ENCODE assay signal across 12 cellular contexts in genomic region chr5:40405230-40405629, GRCh38.
DNase-seq lines count a peak whose midpoint lies in the region; ATAC-seq, FAIRE-seq and TF ChIP-seq lines count a peak whose summit lies in the region.
"Had no signal": no experiment of that assay in that cellular context is flagged by ENCODE, and none has a peak within 500 bp of the region (broad histone marks: within the 10 kb centered on the region; RNA-seq: fewer than 3 reads in every experiment).

No MANE protein-coding gene starts in this region.

- no peaks in the 10 kb centered on the region for H4K20me1 ChIP-seq in KMS-11 (ENCODE audit: insufficient read depth)
- H4K20me1 ChIP-seq in HepG2 (ENCODE audit: insufficient read depth, low read length): no peaks in the 10 kb centered on the region

- FAIRE-seq in HepG2 (lab: Jason Lieb, UNC): no peak
- FAIRE-seq: D721Med had no signal

- WGBS in HepG2 (ENCODE audit: low lambda C conversion rate): 10% methylated on average over 2 of the region's 2 CpGs

- peaks cover 85% of the 10 kb centered on the region for H3K4me1 Mint-ChIP-seq in activated naive CD8-positive, alpha-beta T cell treated with anti-CD3 and anti-CD28 coated beads, Interleukin-2, amount 50 U/mL, for 24 hours

- peaks cover 33% of the 10 kb centered on the region for H3K4me1 ChIP-seq in KMS-11 (ENCODE audit: low read depth, poor library complexity, severe bottlenecking)
- peaks cover 27% of the 10 kb centered on the region for H3K4me1 ChIP-seq in HepG2 (ENCODE audit: insufficient read depth, low read length)

- peak overlapping the region; percentile 95 for H3K27ac Mint-ChIP-seq in activated naive CD8-positive, alpha-beta T cell treated with anti-CD3 and anti-CD28 coated beads, Interleukin-2, amount 50 U/mL, for 24 hours

- DNase-seq in AG10803 (ENCODE audit: low read depth) (peak; percentile 40), HepG2 (ENCODE audit: low spot score) (no peak), ecto neural progenitor cell (ENCODE audit: low spot score) (no peak), GOT3 (lab: John Stamatoyannopoulos, UW) (no peak)
- no peak for DNase-seq in activated naive CD8-positive, alpha-beta T cell treated with anti-CD3 and anti-CD28 coated beads, Interleukin-2, amount 50 U/mL, for 24 hours
- DNase-seq: activated T-cell treated with anti-CD3 and anti-CD28 coated beads for 4 hours, H7, NCI-H1436 had no signal

- no peak overlapping the region for H3K9ac ChIP-seq in KMS-11
- H3K9ac ChIP-seq in HepG2 (ENCODE audit: insufficient read depth, low read depth, low read length): no peak overlapping the region

- H3K36me3 ChIP-seq in KMS-11 (ENCODE audit: insufficient read depth) (no peaks in the 10 kb centered on the region), HepG2 (replicated peaks in 1 of 2; ENCODE audit: control insufficient read depth in 1 of 2, insufficient read depth in 2 of 2, low read length in 2 of 2) (no peaks in the 10 kb centered on the region)

- H3K4me3 ChIP-seq in AG10803 (ENCODE audit: low read length) (no peak overlapping the region), KMS-11 (IDR thresholded peaks at IDR 0.05; ENCODE audit: insufficient read depth, low read depth, low read length) (no peak overlapping the region), HepG2 (replicated peaks in 1 of 3; ENCODE audit: insufficient read depth in 1 of 3, low read depth in 2 of 3, low read length in 3 of 3) (no peak overlapping the region)

- TF ChIP-seq CTCF in AG10803 (conservative IDR thresholded peaks at IDR 0.05; ENCODE audit: low read length): no peak
- TF ChIP-seq CTCF in KMS-11 (conservative IDR thresholded peaks at IDR 0.05; ENCODE audit: low read depth, low read length): no peak
- TF ChIP-seq CTCF in HepG2 (CRISPR knock-in tag; IDR thresholded peaks at IDR 0.05): no peak

- H3K27me3 Mint-ChIP-seq in activated naive CD8-positive, alpha-beta T cell treated with anti-CD3 and anti-CD28 coated beads, Interleukin-2, amount 50 U/mL, for 24 hours: no peaks in the 10 kb centered on the region

- H3K9me3 Mint-ChIP-seq in activated naive CD8-positive, alpha-beta T cell treated with anti-CD3 and anti-CD28 coated beads, Interleukin-2, amount 50 U/mL, for 24 hours: no peaks in the 10 kb centered on the region

- no peak for ATAC-seq in activated naive CD8-positive, alpha-beta T cell treated with anti-CD3 and anti-CD28 coated beads, Interleukin-2, amount 50 U/mL, for 24 hours
- ATAC-seq in HepG2 (no peak), HG03469 (IDR thresholded peaks at IDR 0.05; ENCODE audit: unreplicated experiment) (no peak), HG02798 (IDR thresholded peaks at IDR 0.05; ENCODE audit: poor library complexity, unreplicated experiment) (no peak)

- H3K27me3 ChIP-seq in KMS-11 (ENCODE audit: insufficient read depth, low read depth) (no peaks in the 10 kb centered on the region), HepG2 (ENCODE audit: control insufficient read depth in 1 of 2, insufficient read depth in 2 of 2, low read length in 2 of 2) (no peaks in the 10 kb centered on the region)

- in situ Hi-C loops in HepG2 (cut with HindIII; ENCODE audit: extremely low pct_ligation_motif_present, low pct_unique_long_range_greater_than_20kb): no loop called here

- no TSS peak for BruUV-seq in HepG2 (replicated peaks; lab: Mats Ljungman, UMichigan)

- H3K36me3 Mint-ChIP-seq in activated naive CD8-positive, alpha-beta T cell treated with anti-CD3 and anti-CD28 coated beads, Interleukin-2, amount 50 U/mL, for 24 hours (ENCODE audit: low read depth): peaks cover 11% of the 10 kb centered on the region

- H2AFZ ChIP-seq in KMS-11 (ENCODE audit: low read depth) (0 out of 2 replicates have a peak overlapping the region, but pooled peaks have one; percentile 59), HepG2 (ENCODE audit: low read length) (no peak overlapping the region)

- no peak for TF ChIP-seq RAD21 in HepG2 (CRISPR knock-in tag; IDR thresholded peaks at IDR 0.05)

- H3K4me3 Mint-ChIP-seq in activated naive CD8-positive, alpha-beta T cell treated with anti-CD3 and anti-CD28 coated beads, Interleukin-2, amount 50 U/mL, for 24 hours: no peak overlapping the region

- no peaks in the 10 kb centered on the region for H3K9me3 ChIP-seq in HepG2 (ENCODE audit: low read length)

- POLR2A ChIA-PET in HepG2 (lab: Yijun Ruan, JAX): no interaction called here

- no peak for TF ChIP-seq POLR2A in HepG2 (IDR thresholded peaks at IDR 0.05; ENCODE audit: insufficient read depth in 1 of 2, low read depth in 2 of 2, low read length in 2 of 2)

- H3K79me2 ChIP-seq in KMS-11 (ENCODE audit: insufficient read depth, low read depth): no peaks in the 10 kb centered on the region
- H3K79me2 ChIP-seq in HepG2 (ENCODE audit: insufficient read depth, low read length): no peaks in the 10 kb centered on the region

- intact Hi-C loops in HepG2 (cut with micrococcal nuclease; ENCODE audit: unreplicated experiment): no loop called here

- CTCF ChIA-PET in HepG2 (lab: Yijun Ruan, JAX; ENCODE audit: low intra/inter-chr PET ratio, low total read pairs): no interaction called here

- H3K27ac ChIP-seq in KMS-11 (no peak overlapping the region), HepG2 (ENCODE audit: extremely low read length, insufficient read depth, low read length) (no peak overlapping the region)

- H3K4me2 ChIP-seq in KMS-11 (peak overlapping the region; percentile 63), HepG2 (ENCODE audit: low read depth, low read length) (no peak overlapping the region)

- TF ChIP-seq EP300 in HepG2 (IDR thresholded peaks at IDR 0.05; ENCODE audit: low read depth in 2 of 2, low read length in 2 of 2) (no peak), HepG2 (CRISPR knock-in tag; IDR thresholded peaks at IDR 0.05; ENCODE audit: borderline replicate concordance) (no peak)

TF ChIP-seq in HepG2, 621 proteins besides CTCF, POLR2A, EP300 and RAD21:
- TF ChIP-seq ZNF207 (IDR thresholded peaks at IDR 0.05; ENCODE audit: borderline replicate concordance) (no peak), SMAD1 (CRISPR knock-in tag; IDR thresholded peaks at IDR 0.05; ENCODE audit: borderline replicate concordance, low read depth) (no peak), HOMEZ (CRISPR knock-in tag; IDR thresholded peaks at IDR 0.05; ENCODE audit: low read depth) (no peak), KLF9 (CRISPR knock-in tag; IDR thresholded peaks at IDR 0.05; ENCODE audit: low read depth) (no peak), ZNF773 (CRISPR knock-in tag; IDR thresholded peaks at IDR 0.05; ENCODE audit: borderline replicate concordance) (no peak), NRL (CRISPR knock-in tag; IDR thresholded peaks at IDR 0.05; ENCODE audit: borderline replicate concordance) (no peak), ATF4 (CRISPR knock-in tag; IDR thresholded peaks at IDR 0.05) (peak in 1 of 2 experiments; percentile 51; a peak in 1 of 4 replicates), ZNF570 (CRISPR knock-in tag; IDR thresholded peaks at IDR 0.05; ENCODE audit: borderline replicate concordance) (no peak), ZNF253 (CRISPR knock-in tag; IDR thresholded peaks at IDR 0.05; ENCODE audit: borderline replicate concordance) (no peak), POGZ (CRISPR knock-in tag; IDR thresholded peaks at IDR 0.05) (no peak), ARID2 (CRISPR knock-in tag; IDR thresholded peaks at IDR 0.05; ENCODE audit: borderline replicate concordance) (no peak), ZNF263 (CRISPR knock-in tag; IDR thresholded peaks at IDR 0.05) (no peak), SKI (IDR thresholded peaks at IDR 0.05; ENCODE audit: partially characterized antibody) (no peak), ZNF850 (CRISPR knock-in tag; conservative IDR thresholded peaks at IDR 0.05) (no peak), USF2 (IDR thresholded peaks at IDR 0.05; ENCODE audit: low read depth, low read length) (no peak), USF2 (CRISPR knock-in tag; IDR thresholded peaks at IDR 0.05; ENCODE audit: borderline replicate concordance) (peak; percentile 30; the same call in 1 of the 2 replicates)
